Comparison of ENCODE assay signal across 8 cellular contexts in genomic region chr18:31658670-31659573, GRCh38. TPM values are rescaled to one million over a fixed set of nuclear protein-coding genes. Genes with fewer than 3 reads are reported as not detected.
DNase-seq lines count a peak whose midpoint lies in the region; ATAC-seq, FAIRE-seq and TF ChIP-seq lines count a peak whose summit lies in the region.

No MANE protein-coding gene starts in this region.

- no peaks in the 10 kb centered on the region for H3K27me3 ChIP-seq in GM06990 (replicated peaks; ENCODE audit: control insufficient read depth, insufficient read depth, low read length)
- no peaks in the 10 kb centered on the region for H3K27me3 ChIP-seq in astrocyte (ENCODE audit: insufficient read depth, low read length)
- no peaks in the 10 kb centered on the region for H3K27me3 ChIP-seq in upper lobe of right lung

- TF ChIP-seq CTCF in GM06990 (IDR thresholded peaks at IDR 0.05; ENCODE audit: insufficient read depth, low read length, poor library complexity, severe bottlenecking) (no peak), astrocyte (IDR thresholded peaks at IDR 0.05; ENCODE audit: insufficient read depth, low read depth, low read length) (no peak), upper lobe of right lung (IDR thresholded peaks at IDR 0.05) (no peak), kidney (IDR thresholded peaks at IDR 0.05; ENCODE audit: borderline replicate concordance, extremely low read depth, insufficient read depth) (no peak)

- H3K27ac Mint-ChIP-seq in astrocyte (ENCODE audit: unreplicated experiment) = peak overlapping the region; percentile 70

- peak overlapping the region; percentile 51 for H3K4me3 ChIP-seq in GM06990 (replicated peaks; ENCODE audit: low read depth, low read length)
- no peak overlapping the region for H3K4me3 ChIP-seq in astrocyte (ENCODE audit: insufficient read depth, low read depth, low read length)
- H3K4me3 ChIP-seq in upper lobe of right lung = no peak overlapping the region
- no peak overlapping the region for H3K4me3 ChIP-seq in kidney (ENCODE audit: low read length in 2 of 2)

- H3K27ac ChIP-seq in astrocyte (ENCODE audit: low read depth, low read length) = no peak overlapping the region
- H3K27ac ChIP-seq in upper lobe of right lung = no peak overlapping the region
- H3K27ac ChIP-seq in kidney (ENCODE audit: low read depth in 2 of 2, low read length in 2 of 2) = no peak overlapping the region

- peaks cover 3% of the 10 kb centered on the region for H3K36me3 Mint-ChIP-seq in astrocyte (ENCODE audit: low read depth, unreplicated experiment)

- no peaks in the 10 kb centered on the region for H3K27me3 Mint-ChIP-seq in astrocyte (ENCODE audit: low read depth, unreplicated experiment)

- H3K9me3 ChIP-seq in astrocyte (ENCODE audit: insufficient read depth, low read depth, low read length) (no peaks in the 10 kb centered on the region), upper lobe of right lung (no peaks in the 10 kb centered on the region), kidney (ENCODE audit: control insufficient read depth in 1 of 2, low read length in 2 of 2) (no peaks in the 10 kb centered on the region)

- peaks cover 9% of the 10 kb centered on the region for H3K4me1 Mint-ChIP-seq in astrocyte (ENCODE audit: low read depth, unreplicated experiment)

- DNase-seq in GM06990 (ENCODE audit: extremely low read depth, insufficient read length) (peak; percentile 79), astrocyte (ENCODE audit: low read depth) (peak; percentile 38), upper lobe of right lung (no peak), kidney (no peak), NCI-H345 treated with DMSO at 0.1 percent for 48 hours (lab: John Stamatoyannopoulos, UW; ENCODE audit: unreplicated experiment) (no peak), DMS53 (lab: John Stamatoyannopoulos, UW) (no peak)

- no peak overlapping the region for H3K4me3 Mint-ChIP-seq in astrocyte (ENCODE audit: unreplicated experiment)

- H4K20me1 ChIP-seq in astrocyte (ENCODE audit: insufficient read depth, low read length) = no peaks in the 10 kb centered on the region

- H3K36me3 ChIP-seq in GM06990 (ENCODE audit: control insufficient read depth, insufficient read depth, low read length) (peaks cover under 1% of the 10 kb centered on the region; the same call in 1 of the 2 replicates), astrocyte (ENCODE audit: insufficient read depth, low read length) (no peaks in the 10 kb centered on the region), upper lobe of right lung (no peaks in the 10 kb centered on the region), kidney (ENCODE audit: control insufficient read depth in 1 of 2, insufficient read depth in 2 of 2, low read length in 2 of 2) (no peaks in the 10 kb centered on the region)

- no peaks in the 10 kb centered on the region for H3K79me2 ChIP-seq in astrocyte (ENCODE audit: insufficient read depth, low read length)

- no peaks in the 10 kb centered on the region for H3K4me1 ChIP-seq in astrocyte (ENCODE audit: insufficient read depth, low read length)
- no peaks in the 10 kb centered on the region for H3K4me1 ChIP-seq in upper lobe of right lung
- H3K4me1 ChIP-seq in kidney (ENCODE audit: control insufficient read depth in 1 of 2, insufficient read depth in 1 of 2, low read depth in 1 of 2, low read length in 2 of 2) = no peaks in the 10 kb centered on the region

- H3K4me2 ChIP-seq in astrocyte (ENCODE audit: low read length) = no peak overlapping the region

- H3K9ac ChIP-seq in astrocyte (ENCODE audit: low read length) (no peak overlapping the region), kidney (ENCODE audit: low read length in 2 of 2) (no peak overlapping the region)

- intact Hi-C loops in upper lobe of right lung (cut with DNase I) = no loop called here
- intact Hi-C loops in kidney (cut with DNase I) = no loop called here

- H2AFZ ChIP-seq in astrocyte (ENCODE audit: low read depth, low read length) = no peak overlapping the region

- no peaks in the 10 kb centered on the region for H3K9me3 Mint-ChIP-seq in astrocyte (ENCODE audit: unreplicated experiment)

- FAIRE-seq in astrocyte (lab: Jason Lieb, UNC) = no peak
- FAIRE-seq in kidney (lab: Jason Lieb, UNC) = no peak

- ATAC-seq in GM19467 (IDR thresholded peaks at IDR 0.05; ENCODE audit: unreplicated experiment) (peak; percentile 67), HG03439 (IDR thresholded peaks at IDR 0.05; ENCODE audit: unreplicated experiment) (peak; percentile 63), upper lobe of right lung (peak; percentile 78)

RNA-seq across cellular contexts. Expression of gene B4GALT6, which starts 25.5 kb away (rescaled TPM):
- total RNA-seq in astrocyte (17.0 and 17.7 TPM in 2 replicates), upper lobe of right lung (3.5 TPM), kidney (4.2 TPM)
- polyA plus RNA-seq in kidney (ENCODE audit: insufficient read depth, low read depth, low replicate concordance) = 2.1 TPM

Comparison
In these comparisons a context has a peak if more than half of its experiments do, and no peak if none do; other contexts are left out.
1. DNase-seq: peak in GM06990 (single experiment) and astrocyte (single experiment); none in upper lobe of right lung (single experiment), kidney (single experiment), NCI-H345 treated with DMSO at 0.1 percent for 48 hours (single experiment) and DMS53 (single experiment).
2. Peak in every context shown above with its lines, with median percentiles within 50 percentile points of each other: ATAC-seq.